Comparison of ENCODE assay signal across 21 cellular contexts in genomic region chr10:119348106-119348505, GRCh38.
"Had no signal": no experiment of that assay in that cellular context is flagged by ENCODE, and none has a peak within 500 bp of the region (broad histone marks: within the 10 kb centered on the region; RNA-seq: fewer than 3 reads in every experiment).

No MANE protein-coding gene starts in this region.

- H3K4me3 ChIP-seq: adrenal gland, cardiac muscle cell, smooth muscle cell, transverse colon, vagina had no signal

- H3K27me3 Mint-ChIP-seq: activated naive CD4-positive, alpha-beta T cell treated with anti-CD3 and anti-CD28 coated beads, Interleukin-2, amount 50 U/mL, for 24 hours; natural killer cell treated with Interleukin-12 subunit alpha and Interleukin-12 subunit beta and Interleukin-15 and Interleukin-18, amount 100 ng/mL, for 72 hours had no signal

- H3K4me2 ChIP-seq: smooth muscle cell had no signal

- H3K36me3 ChIP-seq: adrenal gland, cardiac muscle cell, transverse colon, vagina had no signal

- ATAC-seq: natural killer cell treated with Interleukin-12 subunit alpha and Interleukin-12 subunit beta and Interleukin-15 and Interleukin-18, amount 100 ng/mL, for 72 hours had no signal

- H3K9me3 ChIP-seq: transverse colon, vagina had no signal

- H3K27ac ChIP-seq: cardiac muscle cell, parathyroid adenoma, vagina, VCaP had no signal

- H3K4me3 Mint-ChIP-seq: activated naive CD4-positive, alpha-beta T cell treated with anti-CD3 and anti-CD28 coated beads, Interleukin-2, amount 50 U/mL, for 24 hours; endodermal cell; natural killer cell treated with Interleukin-12 subunit alpha and Interleukin-12 subunit beta and Interleukin-15 and Interleukin-18, amount 100 ng/mL, for 72 hours had no signal

- DNase-seq: activated CD4-positive, alpha-beta T cell treated with anti-CD3 and anti-CD28 coated beads, Interleukin-2, amount 50 U/mL, for 48 hours; activated gamma-delta T cell; adrenal gland; endodermal cell; erythroblast; foreskin melanocyte; head of caudate nucleus; kidney glomerular epithelial cell; stimulated activated CD4-positive, alpha-beta T cell treated with anti-CD3 and anti-CD28 coated beads, Interleukin-4, amount 100 ng/mL, for 4 hours; stimulated activated naive CD4-positive, alpha-beta T cell; substantia nigra; SW 1271; T-helper 2 cell; transverse colon had no signal

- H3K9ac ChIP-seq: parathyroid adenoma had no signal

- H3K27me3 ChIP-seq: adrenal gland, cardiac muscle cell, transverse colon, vagina had no signal

- H3K27ac Mint-ChIP-seq: endodermal cell; natural killer cell treated with Interleukin-12 subunit alpha and Interleukin-12 subunit beta and Interleukin-15 and Interleukin-18, amount 100 ng/mL, for 72 hours had no signal

- H3K9me3 Mint-ChIP-seq: activated naive CD4-positive, alpha-beta T cell treated with anti-CD3 and anti-CD28 coated beads, Interleukin-2, amount 50 U/mL, for 24 hours had no signal
